19 cellular contexts compared by ENCODE assay signal in the genomic region with DNA sequence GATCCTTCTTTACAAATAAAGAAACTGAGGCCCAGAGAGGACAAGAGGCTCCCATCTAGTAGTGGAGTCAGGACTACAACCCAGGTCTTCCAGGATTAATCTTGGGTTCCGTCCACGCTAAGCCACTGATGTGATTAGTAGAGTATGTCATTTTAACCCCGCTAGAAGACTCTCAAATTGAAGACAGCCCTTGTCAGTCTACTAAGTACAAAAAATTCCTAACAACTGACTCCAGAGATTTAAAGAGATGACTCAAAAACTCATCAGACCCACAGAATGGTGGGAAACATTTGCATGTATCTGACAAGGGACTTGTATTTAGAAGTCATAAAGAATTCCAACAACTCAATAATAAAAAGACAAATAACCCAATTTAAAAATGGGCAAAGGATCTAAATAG.
DNase-seq lines count a peak whose midpoint lies in the region; ATAC-seq and TF ChIP-seq lines count a peak whose summit lies in the region.
"Had no signal": no experiment of that assay in that cellular context is flagged by ENCODE, and none has a peak within 500 bp of the region (broad histone marks: within the 10 kb centered on the region; RNA-seq: fewer than 3 reads in every experiment).

No MANE protein-coding gene starts in this region.

- H3K27ac ChIP-seq in IMR-90 (ENCODE audit: insufficient read depth, low read length) (no peak overlapping the region), thyroid gland (no peak overlapping the region)
- H3K27ac ChIP-seq: A549, HL-60 had no signal

- H2BK20ac ChIP-seq in IMR-90 (ENCODE audit: low read depth, low read length) = no peak overlapping the region

- in situ Hi-C loops in IMR-90 (cut with MboI; ENCODE audit: low sequenced_read_pairs) = no loop called here

- DNase-seq in AG08395 (ENCODE audit: low spot score) (peak; percentile 47), ELR (ENCODE audit: low read depth) (peak; percentile 1), IMR-90 (peak; percentile 68), foreskin fibroblast (peak; percentile 12 to 21), thyroid gland (no peak), SHP77 treated with DMSO at 0.1 percent for 48 hours (lab: John Stamatoyannopoulos, UW) (no peak), NCI-H2029 treated with DMSO at 0.1 percent for 48 hours (lab: John Stamatoyannopoulos, UW) (no peak)
- DNase-seq: DMS 273 treated with DMSO at 0.1 percent for 48 hours, DND-41, GF-D8, Kasumi-1, NCI-H1105, NCI-H510A treated with DMSO at 0.1 percent for 48 hours, NCI-H774, SHP77, T-helper 1 cell had no signal

- H4K5ac ChIP-seq in IMR-90 (ENCODE audit: low read depth, low read length) = no peak overlapping the region

- H3K36me3 ChIP-seq in IMR-90 (ENCODE audit: control insufficient read depth, insufficient read depth, low read length) (no peaks in the 10 kb centered on the region), thyroid gland (no peaks in the 10 kb centered on the region)

- TF ChIP-seq POLR2A in IMR-90 (IDR thresholded peaks at IDR 0.05; ENCODE audit: low read depth, low read length) = no peak
- TF ChIP-seq POLR2A in thyroid gland (IDR thresholded peaks at IDR 0.05) = no peak

- H3K14ac ChIP-seq in IMR-90 (replicated peaks; ENCODE audit: low read depth, low read length) = no peak overlapping the region

- H3K27me3 ChIP-seq in IMR-90 (ENCODE audit: control insufficient read depth, insufficient read depth, low read length) (no peaks in the 10 kb centered on the region), thyroid gland (no peaks in the 10 kb centered on the region)

- H3K56ac ChIP-seq in IMR-90 (ENCODE audit: extremely low read depth, insufficient read depth, low read length) = no peak overlapping the region

- H3K4me1 ChIP-seq in IMR-90 (ENCODE audit: control insufficient read depth, insufficient read depth, low read length) (peaks cover 5% of the 10 kb centered on the region), thyroid gland (no peaks in the 10 kb centered on the region)
- H3K4me1 ChIP-seq: A549 had no signal

- H2AK5ac ChIP-seq in IMR-90 (ENCODE audit: low read depth, low read length) = no peak overlapping the region

- POLR2A ChIA-PET in IMR-90 (lab: Charles Lee; ENCODE audit: unreplicated experiment) = no interaction called here

- no peak overlapping the region for H2AK9ac ChIP-seq in IMR-90 (replicated peaks; ENCODE audit: low read depth, low read length, poor library complexity)

- no peak overlapping the region for H3K4ac ChIP-seq in IMR-90 (ENCODE audit: low read depth, low read length)

- H4K20me1 ChIP-seq in IMR-90 (ENCODE audit: insufficient read depth, low read length) = no peaks in the 10 kb centered on the region

- H3K23ac ChIP-seq in IMR-90 (ENCODE audit: low read depth, low read length) = no peak overlapping the region

- no peak overlapping the region for H4K91ac ChIP-seq in IMR-90 (ENCODE audit: insufficient read depth, low read depth, low read length)

- no peak overlapping the region for H2AFZ ChIP-seq in IMR-90 (replicated peaks; ENCODE audit: low read length, poor library complexity)

- intact Hi-C loops in IMR-90 (cut with micrococcal nuclease) = no loop called here
- intact Hi-C loops in thyroid gland (cut with DNase I) = no loop called here

- no peak overlapping the region for H3K9ac ChIP-seq in IMR-90 (ENCODE audit: low read depth, low read length)

- BruUV-seq in IMR-90 (replicated peaks; lab: Mats Ljungman, UMichigan) = no TSS peak

- WGBS in IMR-90 (ENCODE audit: extremely low coverage in 2 of 2, insufficient read length in 1 of 2), 2 experiments = no CpG with 5 or more reads among the region's 3 CpGs
- 85 to 87% methylated on average over 3 of the region's 3 CpGs for WGBS in thyroid gland, 2 donors

- H3K4me3 ChIP-seq in IMR-90 (ENCODE audit: insufficient read depth, low read depth, low read length) (no peak overlapping the region), foreskin fibroblast (ENCODE audit: low read depth in 1 of 2, low read length in 2 of 2) (no peak overlapping the region), thyroid gland (replicated peaks in 1 of 3) (no peak overlapping the region)
- H3K4me3 ChIP-seq: A549 had no signal

- TF ChIP-seq RAD21 in IMR-90 (IDR thresholded peaks at IDR 0.05; ENCODE audit: low read length) = no peak

- no peaks in the 10 kb centered on the region for H3K79me1 ChIP-seq in IMR-90 (ENCODE audit: low read depth in 1 of 2, low read length in 2 of 2)

- H3K9me3 ChIP-seq in IMR-90 (ENCODE audit: control insufficient read depth, insufficient read depth, low read length) (no peaks in the 10 kb centered on the region), thyroid gland (no peaks in the 10 kb centered on the region)
- H3K9me3 ChIP-seq: A549 had no signal

- H2BK5ac ChIP-seq in IMR-90 (ENCODE audit: low read depth, low read length, poor library complexity, severe bottlenecking) = no peak overlapping the region

- CTCF ChIA-PET in IMR-90 (lab: Yijun Ruan, JAX) = interaction anchor here (0.6 kb wide), 1 partner anchor 1424 kb away, joined by 3 read pairs; no protein-coding TSS in a partner anchor

- no peak for ATAC-seq in IMR-90 (ENCODE audit: low read depth)
- ATAC-seq in GM21381 (IDR thresholded peaks at IDR 0.05; ENCODE audit: unreplicated experiment) = no peak
- ATAC-seq: A549 had no signal

- H3K4me2 ChIP-seq in IMR-90 (ENCODE audit: low read depth, low read length) = no peak overlapping the region
- H3K4me2 ChIP-seq: A549 had no signal

- dilution Hi-C loops in IMR-90 (cut with HindIII; ENCODE audit: low sequenced_read_pairs, unreplicated experiment) = no loop called here

- no peak overlapping the region for H2BK120ac ChIP-seq in IMR-90 (ENCODE audit: low read depth, low read length)

- no peak overlapping the region for H3K18ac ChIP-seq in IMR-90 (ENCODE audit: low read depth, low read length)

- no peak for TF ChIP-seq CTCF in IMR-90 (conservative IDR thresholded peaks at IDR 0.05; ENCODE audit: low read depth, low read length)
- no peak for TF ChIP-seq CTCF in foreskin fibroblast (IDR thresholded peaks at IDR 0.05; ENCODE audit: low read depth, low read length)
- no peak for TF ChIP-seq CTCF in thyroid gland (IDR thresholded peaks at IDR 0.05)

- H2BK15ac ChIP-seq in IMR-90 (ENCODE audit: low read depth, low read length) = no peak overlapping the region

- H4K8ac ChIP-seq in IMR-90 (ENCODE audit: low read depth in 2 of 2, low read length in 2 of 2) = no peak overlapping the region

- no peaks in the 10 kb centered on the region; the same call in 1 of the 2 replicates for H3K9me1 ChIP-seq in IMR-90 (ENCODE audit: insufficient read depth, low read length)

TF ChIP-seq in IMR-90, 13 proteins besides CTCF, POLR2A, EP300 and RAD21:
- no peak for TF ChIP-seq CEBPB (IDR thresholded peaks at IDR 0.05; ENCODE audit: low read depth, low read length)
- no peak for TF ChIP-seq CHD1 (IDR thresholded peaks at IDR 0.05; ENCODE audit: low read depth, low read length)
- TF ChIP-seq FOS (IDR thresholded peaks at IDR 0.05; ENCODE audit: low read depth, low read length) = no peak
- TF ChIP-seq SMC3 (IDR thresholded peaks at IDR 0.05; ENCODE audit: low read depth, low read length) = no peak
- TF ChIP-seq RFX5 (IDR thresholded peaks at IDR 0.05; ENCODE audit: low read depth, low read length) = no peak
- TF ChIP-seq RCOR1 (IDR thresholded peaks at IDR 0.05; ENCODE audit: insufficient replicate concordance, low read length) = no peak
- TF ChIP-seq BHLHE40 (IDR thresholded peaks at IDR 0.05; ENCODE audit: low read depth, low read length) = no peak
- TF ChIP-seq USF2 (IDR thresholded peaks at IDR 0.05; ENCODE audit: low read depth, low read length) = no peak
- TF ChIP-seq MXI1 (IDR thresholded peaks at IDR 0.05; ENCODE audit: borderline replicate concordance, low read depth, low read length) = no peak
- TF ChIP-seq, protein P1, sequence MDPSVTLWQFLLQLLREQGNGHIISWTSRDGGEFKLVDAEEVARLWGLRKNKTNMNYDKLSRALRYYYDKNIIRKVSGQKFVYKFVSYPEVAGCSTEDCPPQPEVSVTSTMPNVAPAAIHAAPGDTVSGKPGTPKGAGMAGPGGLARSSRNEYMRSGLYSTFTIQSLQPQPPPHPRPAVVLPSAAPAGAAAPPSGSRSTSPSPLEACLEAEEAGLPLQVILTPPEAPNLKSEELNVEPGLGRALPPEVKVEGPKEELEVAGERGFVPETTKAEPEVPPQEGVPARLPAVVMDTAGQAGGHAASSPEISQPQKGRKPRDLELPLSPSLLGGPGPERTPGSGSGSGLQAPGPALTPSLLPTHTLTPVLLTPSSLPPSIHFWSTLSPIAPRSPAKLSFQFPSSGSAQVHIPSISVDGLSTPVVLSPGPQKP (IDR thresholded peaks at IDR 0.05; ENCODE audit: borderline replicate concordance, low read depth, low read length) = no peak
- no peak for TF ChIP-seq MAFK (IDR thresholded peaks at IDR 0.05; ENCODE audit: low read depth, low read length)
- TF ChIP-seq NFE2L2 (IDR thresholded peaks at IDR 0.05; ENCODE audit: low read depth, low read length) = no peak
- TF ChIP-seq MAZ (IDR thresholded peaks at IDR 0.05; ENCODE audit: borderline replicate concordance, low read depth, low read length) = no peak

Comparison
In these comparisons a context has a peak if more than half of its experiments do, and no peak if none do; other contexts are left out.
1. DNase-seq: peak in AG08395 (single experiment), ELR (single experiment), IMR-90 (single experiment) and foreskin fibroblast (2 of 2); none in thyroid gland (0 of 2), SHP77 treated with DMSO at 0.1 percent for 48 hours (single experiment) and NCI-H2029 treated with DMSO at 0.1 percent for 48 hours (single experiment).